ENCODE assay signal across 2 cellular contexts in genomic region chr19:57113501-57113900, GRCh38. TPM values are rescaled to one million over a fixed set of nuclear protein-coding genes. Genes with fewer than 3 reads are reported as not detected.
"Had no signal": no experiment of that assay in that cellular context is flagged by ENCODE, and none has a peak within 500 bp of the region (broad histone marks: within the 10 kb centered on the region; RNA-seq: fewer than 3 reads in every experiment).

No MANE protein-coding gene starts in this region.

RNA-seq across cellular contexts. Expression of gene USP29, which starts 6.3 kb away (rescaled TPM):
- total RNA-seq: GM12878 had no signal
- polyA plus RNA-seq: GM12878 had no signal

RNA-seq across cellular contexts. Expression of gene ZIM3, which starts 31.5 kb away (rescaled TPM):
- total RNA-seq: G401, GM12878 had no signal
- polyA plus RNA-seq: GM12878 had no signal

RNA-seq across cellular contexts. Expression of gene DUXA, which starts 53.8 kb away (rescaled TPM):
- total RNA-seq: G401, GM12878 had no signal
- polyA plus RNA-seq: GM12878 had no signal
